Comparison of ENCODE assay signal across 12 cellular contexts in genomic region chrX:46547857-46548256, GRCh38. TPM values are rescaled to one million over a fixed set of nuclear protein-coding genes. Genes with fewer than 3 reads are reported as not detected.
DNase-seq lines count a peak whose midpoint lies in the region; ATAC-seq and TF ChIP-seq lines count a peak whose summit lies in the region.
"Had no signal": no experiment of that assay in that cellular context is flagged by ENCODE, and none has a peak within 500 bp of the region (broad histone marks: within the 10 kb centered on the region; RNA-seq: fewer than 3 reads in every experiment).

No MANE protein-coding gene starts in this region.

- H3K79me2 ChIP-seq in PC-9 (ENCODE audit: low read depth) (peaks cover 22% of the 10 kb centered on the region), osteoblast (ENCODE audit: insufficient read depth, low read length) (peaks cover 36% of the 10 kb centered on the region), hepatocyte (peaks cover 36% of the 10 kb centered on the region)

- H4K20me1 ChIP-seq in PC-9 (ENCODE audit: insufficient read depth) (no peaks in the 10 kb centered on the region), osteoblast (ENCODE audit: insufficient read depth, low read length) (no peaks in the 10 kb centered on the region), hepatocyte (ENCODE audit: insufficient read depth, poor library complexity, severe bottlenecking) (no peaks in the 10 kb centered on the region)

- H3K4me2 ChIP-seq in PC-9 (no peak overlapping the region), osteoblast (ENCODE audit: insufficient read depth, low read length) (peak overlapping the region; percentile 57), hepatocyte (no peak overlapping the region)

- CTCF ChIA-PET in PC-9 (lab: Charles Lee): no interaction called here

- no peak overlapping the region for H3K27ac ChIP-seq in PC-9
- peak overlapping the region; percentile 2 for H3K27ac ChIP-seq in osteoblast (ENCODE audit: low read depth, low read length)
- no peak overlapping the region for H3K27ac ChIP-seq in hepatocyte
- no peak overlapping the region for H3K27ac ChIP-seq in heart right ventricle
- H3K27ac ChIP-seq: left ventricle myocardium inferior, thyroid gland had no signal

- peak; percentile 83 for DNase-seq in EL
- peak; percentile 5 to 32 for DNase-seq in PC-9
- DNase-seq in epithelial cell of esophagus (ENCODE audit: low read depth): peak; percentile 81
- no peak for DNase-seq in osteoblast (ENCODE audit: insufficient read length, low spot score, missing footprints)
- DNase-seq in NCI-H1436 treated with DMSO at 0.1 percent for 48 hours (lab: John Stamatoyannopoulos, UW): no peak
- no peak for DNase-seq in hepatocyte (ENCODE audit: low spot score)
- DNase-seq in heart right ventricle: no peak
- DNase-seq: amygdala, left ventricle myocardium inferior, posterior cingulate gyrus, thyroid gland had no signal

- 73% methylated on average over 6 of the region's 6 CpGs for WGBS in hepatocyte (ENCODE audit: low lambda C conversion rate, missing lambda C conversion rate)
- WGBS in heart right ventricle, 2 donors: 78 to 79% methylated on average over 6 of the region's 6 CpGs

- H3K4me3 ChIP-seq in PC-9 (no peak overlapping the region), epithelial cell of esophagus (ENCODE audit: low read length) (no peak overlapping the region), osteoblast (ENCODE audit: insufficient read depth, low read length) (peak overlapping the region; percentile 6), hepatocyte (no peak overlapping the region), heart right ventricle (no peak overlapping the region)
- H3K4me3 ChIP-seq: left ventricle myocardium inferior, thyroid gland had no signal

- POLR2A ChIA-PET in PC-9 (lab: Charles Lee; ENCODE audit: unreplicated experiment): no interaction called here

- no TSS peak for BruUV-seq in PC-9 (replicated peaks; lab: Mats Ljungman, UMichigan)

- H3K27me3 ChIP-seq in PC-9 (ENCODE audit: insufficient read depth, low read depth): no peaks in the 10 kb centered on the region
- H3K27me3 ChIP-seq in osteoblast (ENCODE audit: insufficient read depth, low read length): no peaks in the 10 kb centered on the region
- H3K27me3 ChIP-seq in hepatocyte: no peaks in the 10 kb centered on the region
- no peaks in the 10 kb centered on the region for H3K27me3 ChIP-seq in heart right ventricle
- H3K27me3 ChIP-seq: thyroid gland had no signal

- no peaks in the 10 kb centered on the region for H3F3A ChIP-seq in PC-9 (ENCODE audit: insufficient read depth, low read depth)

- H3K9me3 ChIP-seq in PC-9 (ENCODE audit: insufficient read depth, low read depth) (no peaks in the 10 kb centered on the region), osteoblast (ENCODE audit: low read depth, low read length) (no peaks in the 10 kb centered on the region), hepatocyte (ENCODE audit: low read depth) (no peaks in the 10 kb centered on the region), heart right ventricle (no peaks in the 10 kb centered on the region)
- H3K9me3 ChIP-seq: left ventricle myocardium inferior, thyroid gland had no signal

- TF ChIP-seq CTCF in PC-9 (conservative IDR thresholded peaks at IDR 0.05) (no peak), epithelial cell of esophagus (IDR thresholded peaks at IDR 0.05; ENCODE audit: insufficient read depth, low read depth, low read length, missing control alignments) (no peak), osteoblast (IDR thresholded peaks at IDR 0.05; ENCODE audit: extremely low read depth, low read depth, low read length) (no peak), hepatocyte (IDR thresholded peaks at IDR 0.05; ENCODE audit: poor library complexity) (no peak), heart right ventricle (IDR thresholded peaks at IDR 0.05) (no peak)

- intact Hi-C loops in PC-9 (cut with micrococcal nuclease; ENCODE audit: unreplicated experiment): no loop called here
- intact Hi-C loops in heart right ventricle (cut with DNase I): loop anchor here in 1 of 10 donors (10.0 kb wide), 1 partner anchor 103 kb away; no protein-coding TSS in a partner anchor

- H3K9me2 ChIP-seq in PC-9 (ENCODE audit: insufficient read depth) (no peaks in the 10 kb centered on the region), hepatocyte (replicated peaks; ENCODE audit: insufficient read depth) (no peaks in the 10 kb centered on the region)

- H2AFZ ChIP-seq in PC-9 (no peak overlapping the region), osteoblast (ENCODE audit: low read length) (no peak overlapping the region), hepatocyte (no peak overlapping the region)

- ATAC-seq in heart right ventricle (no peak), HG03565 (IDR thresholded peaks at IDR 0.05; ENCODE audit: unreplicated experiment) (no peak)

- H3K36me3 ChIP-seq in PC-9 (ENCODE audit: low read depth): no peaks in the 10 kb centered on the region
- no peaks in the 10 kb centered on the region for H3K36me3 ChIP-seq in osteoblast (ENCODE audit: insufficient read depth, low read length)
- no peaks in the 10 kb centered on the region for H3K36me3 ChIP-seq in hepatocyte (replicated peaks; ENCODE audit: insufficient read depth, low read depth)
- peaks cover 0 to 14% (median 0%) of the 10 kb centered on the region in 9 donors for H3K36me3 ChIP-seq in heart right ventricle
- H3K36me3 ChIP-seq: thyroid gland had no signal

- H3K4me1 ChIP-seq in PC-9 (replicated peaks; ENCODE audit: insufficient read depth) (no peaks in the 10 kb centered on the region), osteoblast (ENCODE audit: insufficient read depth, low read length) (peaks cover 22% of the 10 kb centered on the region), hepatocyte (ENCODE audit: insufficient read depth) (peaks cover 7% of the 10 kb centered on the region), heart right ventricle (peaks cover 0 to 31% (median 14%) of the 10 kb centered on the region in 9 donors)
- H3K4me1 ChIP-seq: thyroid gland had no signal

RNA-seq across cellular contexts. Expression of gene ZNF674, which starts 2.6 kb away (rescaled TPM):
- 3.9 and 4.0 TPM in 2 replicates for total RNA-seq in PC-9 (2021)
- 4.7 and 5.6 TPM in 2 replicates for total RNA-seq in osteoblast
- total RNA-seq in hepatocyte: 3.3 and 4.8 TPM in 2 replicates
- polyA plus RNA-seq in hepatocyte: 2.2 and 2.5 TPM in 2 replicates
- total RNA-seq in heart right ventricle: 1 to 10 TPM; 2.1 to 4.3 (median 2.6) TPM
- polyA plus RNA-seq in heart right ventricle: 1 to 10 TPM in 1 of 2 donors, under 1 TPM in 1; 0.91 to 1.9 TPM

RNA-seq across cellular contexts. Expression of gene CHST7, which starts 25.7 kb away (rescaled TPM):
- 0.94 and 1.1 TPM in 2 replicates for total RNA-seq in PC-9 (2021)
- total RNA-seq in osteoblast: 6.5 and 8.0 TPM in 2 replicates
- 5.5 and 5.6 TPM in 2 replicates for total RNA-seq in hepatocyte
- 2.3 and 7.8 TPM in 2 replicates for polyA plus RNA-seq in hepatocyte
- 10 to 100 TPM in 3 of 10 donors, 1 to 10 TPM in 7; 3.5 to 23.0 (median 8.6) TPM for total RNA-seq in heart right ventricle
- polyA plus RNA-seq in heart right ventricle: 10 to 100 TPM in 1 of 2 donors, 1 to 10 TPM in 1; 3.7 to 27.7 TPM

Comparison
In these comparisons a context has a peak if more than half of its experiments do, and no peak if none do; other contexts are left out.
1. DNase-seq: peak in EL (single experiment), PC-9 (2 of 2) and epithelial cell of esophagus (single experiment); none in osteoblast (single experiment), NCI-H1436 treated with DMSO at 0.1 percent for 48 hours (single experiment), hepatocyte (single experiment) and heart right ventricle (0 of 2).